Comparison of ENCODE assay signal across 1 cellular context in genomic region chr19:18477042-18477760, GRCh38.
TF ChIP-seq lines count a peak whose summit lies in the region.

No MANE protein-coding gene starts in this region.

TF ChIP-seq in GM23338, 12 proteins besides CTCF, POLR2A, EP300 and RAD21 (continued from another document):
- no peak for TF ChIP-seq ZNF462 (CRISPR knock-in tag; IDR thresholded peaks at IDR 0.05)
- no peak for TF ChIP-seq EZH2phosphoT487 (IDR thresholded peaks at IDR 0.05; ENCODE audit: unreplicated experiment)
